19 cellular contexts compared by ENCODE assay signal in genomic region chr16:46991729-46992704, GRCh38. TPM values are rescaled to one million over a fixed set of nuclear protein-coding genes. Genes with fewer than 3 reads are reported as not detected.
DNase-seq lines count a peak whose midpoint lies in the region; ATAC-seq, FAIRE-seq and TF ChIP-seq lines count a peak whose summit lies in the region.
"Had no signal": no experiment of that assay in that cellular context is flagged by ENCODE, and none has a peak within 500 bp of the region (broad histone marks: within the 10 kb centered on the region; RNA-seq: fewer than 3 reads in every experiment).

No MANE protein-coding gene starts in this region.

- FAIRE-seq in K562 (lab: Jason Lieb, UNC): no peak
- FAIRE-seq: A204.1, D721Med had no signal

- no peak overlapping the region for H3T11ph ChIP-seq in H9 (ENCODE audit: low read length)

- H2BK120ac ChIP-seq in H9 (ENCODE audit: low read depth, low read length, poor library complexity, severe bottlenecking): no peak overlapping the region

- H3K4me1 Mint-ChIP-seq in H9: peaks cover 8 to 10% of the 10 kb centered on the region in 2 experiments
- H3K4me1 Mint-ChIP-seq: CD4-positive, CD25-positive, alpha-beta regulatory T cell; CD8-positive, alpha-beta memory T cell had no signal

- H3K79me2 ChIP-seq in H9 (ENCODE audit: insufficient read depth, low read length) (no peaks in the 10 kb centered on the region), K562 (ENCODE audit: control insufficient read depth, insufficient read depth, low read length) (no peaks in the 10 kb centered on the region)

- WGBS in H9 (ENCODE audit: extremely low coverage, insufficient read length, low lambda C conversion rate): no CpG with 5 or more reads among the region's 16 CpGs
- 5% methylated on average over 16 of the region's 16 CpGs for WGBS in K562 (ENCODE audit: insufficient coverage, low coverage, missing lambda C conversion rate)

- H3K4me3 ChIP-seq in H7 (ENCODE audit: insufficient read depth, low read depth, low read length) (no peak overlapping the region), K562 (no peak overlapping the region), upper lobe of right lung (no peak overlapping the region)
- H3K4me3 ChIP-seq: HAP-1 had no signal

- H2AFZ ChIP-seq in H9 (ENCODE audit: low read length) (no peak overlapping the region), K562 (ENCODE audit: low read depth, low read length) (no peak overlapping the region)

- no peak overlapping the region for H2BK5ac ChIP-seq in H9 (ENCODE audit: insufficient read length, low read length)

- no peak overlapping the region for H3K14ac ChIP-seq in H9 (ENCODE audit: insufficient read depth, low read length)

- no peak for TF ChIP-seq RAD21 in K562 (CRISPR knock-in tag; conservative IDR thresholded peaks at IDR 0.05 in 1 of 2, IDR thresholded peaks at IDR 0.05 in 1 of 2)

- H3K79me1 ChIP-seq in H9 (ENCODE audit: insufficient read depth, low read depth, low read length, poor library complexity, severe bottlenecking): no peaks in the 10 kb centered on the region

- intact Hi-C loops in K562 (cut with micrococcal nuclease): no loop called here
- intact Hi-C loops in upper lobe of right lung (cut with DNase I): no loop called here

- no peak for TF ChIP-seq CTCF in H9 (conservative IDR thresholded peaks at IDR 0.05)
- TF ChIP-seq CTCF in K562 (IDR thresholded peaks at IDR 0.05 in 2 of 3, conservative IDR thresholded peaks at IDR 0.05 in 1 of 3; ENCODE audit: insufficient read depth in 2 of 3, low read depth in 1 of 3, low read length in 3 of 3): no peak
- TF ChIP-seq CTCF in upper lobe of right lung (IDR thresholded peaks at IDR 0.05): no peak

- DNase-seq in H7 (peak; percentile 55), H9 (peak; percentile 37), K562 (ENCODE audit: extremely low read depth in 1 of 4, low spot score in 3 of 4) (no peak), upper lobe of right lung (no peak)
- DNase-seq: ACHN; BE2C; C1 segment of cervical spinal cord; Caco-2; CD8-positive, alpha-beta memory T cell; DMS79 treated with DMSO at 0.1 percent for 48 hours; GF-D8; GOT3 had no signal

- H2AK5ac ChIP-seq in H9 (ENCODE audit: insufficient read length, low read length): no peak overlapping the region

- ATAC-seq in K562: no peak
- peak; percentile 9 for ATAC-seq in upper lobe of right lung
- ATAC-seq in GM21423 (IDR thresholded peaks at IDR 0.05; ENCODE audit: unreplicated experiment): no peak
- no peak for ATAC-seq in GM19395 (IDR thresholded peaks at IDR 0.05; ENCODE audit: unreplicated experiment)
- no peak for ATAC-seq in GM21360 (IDR thresholded peaks at IDR 0.05; ENCODE audit: unreplicated experiment)

- no peak overlapping the region for H4K8ac ChIP-seq in H9 (replicated peaks; ENCODE audit: insufficient read length, low read depth, low read length)

- H3K27ac ChIP-seq in H9 (ENCODE audit: insufficient read length, low read depth, low read length) (no peak overlapping the region), K562 (ENCODE audit: extremely low read depth, low read depth, low read length) (no peak overlapping the region), upper lobe of right lung (no peak overlapping the region)

- H3K9me1 ChIP-seq in K562 (ENCODE audit: control insufficient read depth, insufficient read depth, low read length): no peaks in the 10 kb centered on the region

- no peak overlapping the region for H4K91ac ChIP-seq in H9 (ENCODE audit: insufficient read length, low read depth, low read length)

- CTCF ChIA-PET in K562 (lab: Yijun Ruan, JAX; ENCODE audit: low intra/inter-chr PET ratio): interaction anchor here (0.7 kb wide), 1 partner anchor 788 kb away, joined by 5 read pairs; no protein-coding TSS in a partner anchor

- no peak overlapping the region for H3K4me3 Mint-ChIP-seq in H9
- H3K4me3 Mint-ChIP-seq: CD4-positive, CD25-positive, alpha-beta regulatory T cell; CD8-positive, alpha-beta memory T cell had no signal

- no peak overlapping the region for H3K4ac ChIP-seq in H9 (ENCODE audit: low read depth, low read length)

- no peak overlapping the region for H4K5ac ChIP-seq in H9 (ENCODE audit: insufficient read length, low read depth, low read length)

- no peak overlapping the region for H2BK12ac ChIP-seq in H9 (ENCODE audit: insufficient read length, low read depth, low read length)

- H4K20me1 ChIP-seq in H9 (ENCODE audit: control insufficient read depth, insufficient read depth, insufficient read length): no peaks in the 10 kb centered on the region
- H4K20me1 ChIP-seq in K562 (replicated peaks; ENCODE audit: control insufficient read depth, insufficient read depth, low read length): no peaks in the 10 kb centered on the region

- no peak overlapping the region for H2BK20ac ChIP-seq in H9 (ENCODE audit: low read depth, low read length, poor library complexity, severe bottlenecking)

- H3K27me3 Mint-ChIP-seq in H9 (ENCODE audit: low read depth): no peaks in the 10 kb centered on the region
- H3K27me3 Mint-ChIP-seq: CD4-positive, CD25-positive, alpha-beta regulatory T cell had no signal

- no peaks in the 10 kb centered on the region for H3K4me1 ChIP-seq in H9 (ENCODE audit: insufficient read depth, low read length)
- peaks cover 0 to 6% of the 10 kb centered on the region in 2 experiments; a peak in 1 of 5 replicates for H3K4me1 ChIP-seq in K562 (replicated peaks in 1 of 2; ENCODE audit: control insufficient read depth in 2 of 2, insufficient read depth in 2 of 2, low read length in 2 of 2)
- H3K4me1 ChIP-seq in upper lobe of right lung: no peaks in the 10 kb centered on the region
- H3K4me1 ChIP-seq: BE2C, Caco-2, HAP-1 had no signal

- H3K27me3 ChIP-seq in H7 (ENCODE audit: control insufficient read depth, insufficient read depth, low read length) (no peaks in the 10 kb centered on the region), H9 (ENCODE audit: insufficient read depth, low read length) (no peaks in the 10 kb centered on the region), K562 (ENCODE audit: control insufficient read depth in 2 of 2, insufficient read depth in 2 of 2, low read length in 2 of 2) (peaks cover 14 to 29% of the 10 kb centered on the region in 2 experiments; a peak in 4 of 5 replicates), upper lobe of right lung (no peaks in the 10 kb centered on the region)
- H3K27me3 ChIP-seq: BE2C had no signal

- H3K9me3 ChIP-seq in H9 (ENCODE audit: control insufficient read depth, low read depth, low read length) (no peaks in the 10 kb centered on the region), K562 (replicated peaks; ENCODE audit: control insufficient read depth, insufficient read depth, low read depth, low read length) (no peaks in the 10 kb centered on the region), upper lobe of right lung (no peaks in the 10 kb centered on the region)
- H3K9me3 ChIP-seq: BE2C, HAP-1 had no signal

- BruUV-seq in K562 (replicated peaks; lab: Mats Ljungman, UMichigan): no TSS peak

- TF ChIP-seq EP300 in K562 (IDR thresholded peaks at IDR 0.05; ENCODE audit: low read length): no peak

- H3K4me2 ChIP-seq in H9 (ENCODE audit: insufficient read depth, insufficient read length, low read length): no peak overlapping the region
- no peak overlapping the region for H3K4me2 ChIP-seq in K562 (ENCODE audit: insufficient read depth, low read length)

- in situ Hi-C loops in K562 (cut with MboI): no loop called here

- no peak overlapping the region for H3K18ac ChIP-seq in H9 (ENCODE audit: insufficient read length, low read depth, low read length)

- TF ChIP-seq POLR2A in K562 (conservative IDR thresholded peaks at IDR 0.05): no peak

- H3K27ac Mint-ChIP-seq in H9: no peak overlapping the region
- H3K27ac Mint-ChIP-seq: CD4-positive, CD25-positive, alpha-beta regulatory T cell; CD8-positive, alpha-beta memory T cell had no signal

- peaks cover 0 to 9% (median 4%) of the 10 kb centered on the region in 3 experiments; a peak in 3 of 7 replicates for H3K36me3 Mint-ChIP-seq in H9 (ENCODE audit: insufficient read depth in 1 of 3, low read depth in 3 of 3)
- H3K36me3 Mint-ChIP-seq: CD4-positive, CD25-positive, alpha-beta regulatory T cell had no signal

- H3K23me2 ChIP-seq in H9 (ENCODE audit: insufficient read length, low read depth, low read length, poor library complexity, severe bottlenecking): no peaks in the 10 kb centered on the region

- POLR2A ChIA-PET in K562 (lab: Yijun Ruan, JAX): interaction anchor here (0.6 to 0.7 kb wide), 2 partner anchors 18 to 1064 kb away, joined by 3 read pairs; partner anchors contain the start of gene DNAJA2

- no peak overlapping the region for H2BK15ac ChIP-seq in H9 (ENCODE audit: low read depth, low read length)

- H3K23ac ChIP-seq in H9 (ENCODE audit: insufficient read length, low read depth, low read length): no peak overlapping the region

- H3K9ac ChIP-seq in H9 (ENCODE audit: extremely low read depth, insufficient read length, low read length) (no peak overlapping the region), K562 (ENCODE audit: insufficient read depth in 1 of 2, low read depth in 2 of 2, low read length in 2 of 2) (no peak overlapping the region)

- no peak overlapping the region for H3K56ac ChIP-seq in H9 (ENCODE audit: insufficient read length, low read depth, low read length)

- peaks cover 7 to 9% of the 10 kb centered on the region in 2 experiments for H3K9me3 Mint-ChIP-seq in H9
- H3K9me3 Mint-ChIP-seq: CD4-positive, CD25-positive, alpha-beta regulatory T cell; CD8-positive, alpha-beta memory T cell had no signal

- no peaks in the 10 kb centered on the region for H3K36me3 ChIP-seq in H7 (replicated peaks; ENCODE audit: control insufficient read depth, insufficient read depth, low read length)
- no peaks in the 10 kb centered on the region for H3K36me3 ChIP-seq in K562 (ENCODE audit: control insufficient read depth, insufficient read depth, low read length)
- no peaks in the 10 kb centered on the region for H3K36me3 ChIP-seq in upper lobe of right lung
- H3K36me3 ChIP-seq: BE2C, HAP-1 had no signal

RNA-seq across cellular contexts. Expression of gene DNAJA2, which starts 18.5 kb away (rescaled TPM):
- total RNA-seq in H7 (2014; rRNA removed; shearing (Covaris generic)): 91.6 and 129 TPM in 2 replicates
- 102 and 107 TPM in 2 replicates for total RNA-seq in H9 (2021)
- 34.0 and 48.2 TPM in 2 replicates for total RNA-seq in K562 (2011; cell fraction: chromatin; rRNA removed; ENCODE audit: low replicate concordance)
- 21.2 TPM in 2 replicates for total RNA-seq in K562 (2011; cell fraction: nucleolus; rRNA removed)
- 38.9 and 53.0 TPM in 2 replicates for total RNA-seq in K562 (2011; cell fraction: nucleoplasm; rRNA removed)
- total RNA-seq in K562 (2014; rRNA removed): 55.4 and 55.9 TPM in 2 replicates
- 75.9 and 89.6 TPM in 2 replicates for total RNA-seq in K562 (2014; rRNA removed; fragmentation: Illumina TruSeq; extraction: Trizol)
- total RNA-seq in K562 (2015; rRNA removed; fragmentation: Illumina TruSeq; extraction: Trizol): 72.4 and 75.0 TPM in 2 replicates
- total RNA-seq in K562 (2021): 63.0 and 68.8 TPM in 2 replicates
- polyA plus RNA-seq in K562 (2011; rRNA removed): 12.8 and 24.1 TPM in 2 replicates
- 3.5 and 6.3 TPM in 2 replicates for polyA plus RNA-seq in K562 (2011; cell fraction: cytosol; rRNA removed)
- 9.1 and 12.8 TPM in 2 replicates for polyA plus RNA-seq in K562 (2011; cell fraction: nucleus; rRNA removed)
- polyA plus RNA-seq in K562 (2012): 31.8 and 47.2 TPM in 2 replicates
- polyA plus RNA-seq in K562 (2014; fragmentation: Illumina TruSeq; extraction: Trizol): 48.1 and 50.7 TPM in 2 replicates
- 10 to 100 TPM; 31.6 to 38.2 TPM for polyA plus RNA-seq in K562 (2014; fragmentation: Nextera tagmentation; extraction: Ambion mirVana)
- 29.2 and 30.4 TPM in 2 replicates for polyA plus RNA-seq in K562 (2014; rRNA removed)
- polyA minus RNA-seq in K562 (2011; rRNA and poly(A)+ RNA removed): 56.8 and 74.4 TPM in 2 replicates
- 23.4 and 30.2 TPM in 2 replicates for polyA minus RNA-seq in K562 (2011; cell fraction: cytosol; rRNA and poly(A)+ RNA removed)
- polyA minus RNA-seq in K562 (2011; cell fraction: nucleus; rRNA and poly(A)+ RNA removed): 12.9 and 25.8 TPM in 2 replicates
- total RNA-seq in upper lobe of right lung: 43.4 TPM

Comparison
In these comparisons a context has a peak if more than half of its experiments do, and no peak if none do; other contexts are left out.
1. DNase-seq: peak in H7 (single experiment) and H9 (single experiment); none in K562 (0 of 4) and upper lobe of right lung (single experiment).